In the genomic region with DNA sequence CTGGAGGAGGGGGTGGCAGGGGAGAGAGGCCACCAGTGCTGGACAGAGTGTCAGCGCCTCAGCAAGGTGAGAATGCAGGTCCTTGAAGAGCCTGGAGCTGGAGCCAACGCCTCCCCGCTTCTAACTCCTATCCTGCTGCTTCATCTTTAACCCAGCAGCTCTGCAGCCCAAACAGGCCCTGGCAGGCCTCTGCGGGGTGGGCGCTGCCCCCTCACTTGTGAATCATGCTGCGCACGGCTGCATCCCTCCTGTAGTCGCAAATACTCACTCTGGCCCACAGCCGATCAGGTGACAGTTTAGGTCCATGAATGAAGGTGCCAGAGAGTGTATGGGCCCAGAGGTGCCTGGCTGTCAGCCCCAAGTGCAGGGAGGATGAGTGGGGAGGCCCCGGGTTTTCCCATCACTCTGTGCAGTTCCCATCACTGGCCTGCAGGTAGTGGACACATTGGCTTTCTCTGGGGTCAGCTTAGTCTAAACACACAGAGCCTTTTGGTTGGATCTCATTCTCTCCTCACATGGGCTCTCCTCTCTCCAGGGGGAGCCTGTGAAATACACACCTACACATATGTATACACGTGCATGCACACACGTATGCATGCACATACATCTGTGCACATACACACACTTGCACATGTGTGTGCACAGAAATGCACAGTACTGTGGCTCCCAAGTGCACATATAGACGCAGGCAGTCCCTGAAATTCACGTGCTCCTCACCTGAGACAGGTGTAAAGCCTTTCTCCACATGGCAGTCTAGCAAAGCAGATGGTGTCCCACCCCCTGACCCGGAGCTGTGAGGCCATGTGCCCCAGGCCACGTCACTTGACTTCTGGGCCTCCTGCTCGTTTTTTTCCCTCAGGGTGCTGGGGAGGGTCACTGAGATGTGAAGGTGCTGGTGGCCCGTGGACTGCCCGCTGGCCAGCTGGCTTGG, we compare ENCODE assay signal across 1 cellular context.
TF ChIP-seq lines count a peak whose summit lies in the region.

No MANE protein-coding gene starts in this region.

TF ChIP-seq in SK-N-SH treated with all-trans-retinoic acid at 6 μM for 48 hours, 23 proteins besides CTCF, POLR2A, EP300 and RAD21 (continued from another document):
- TF ChIP-seq TSHZ2 (CRISPR knock-in tag; IDR thresholded peaks at IDR 0.05) (no peak), CSRNP3 (CRISPR knock-in tag; IDR thresholded peaks at IDR 0.05) (no peak), SNAI2 (CRISPR knock-in tag; IDR thresholded peaks at IDR 0.05) (no peak), OSR1 (CRISPR knock-in tag; IDR thresholded peaks at IDR 0.05) (no peak), TCF4 (CRISPR knock-in tag; IDR thresholded peaks at IDR 0.05; ENCODE audit: borderline replicate concordance) (no peak), PATZ1 (CRISPR knock-in tag; IDR thresholded peaks at IDR 0.05; ENCODE audit: borderline replicate concordance) (no peak), ZFP30 (CRISPR knock-in tag; IDR thresholded peaks at IDR 0.05) (no peak), GLIS3 (CRISPR knock-in tag; IDR thresholded peaks at IDR 0.05) (no peak), ISL1 (CRISPR knock-in tag; IDR thresholded peaks at IDR 0.05) (no peak), CSDC2 (CRISPR knock-in tag; IDR thresholded peaks at IDR 0.05) (no peak), ZC3H10 (CRISPR knock-in tag; IDR thresholded peaks at IDR 0.05) (no peak), ZNF565 (CRISPR knock-in tag; conservative IDR thresholded peaks at IDR 0.05; ENCODE audit: low read depth) (no peak), RARB (CRISPR knock-in tag; IDR thresholded peaks at IDR 0.05) (no peak), BACH2 (CRISPR knock-in tag; IDR thresholded peaks at IDR 0.05; ENCODE audit: borderline replicate concordance) (no peak)
- TF ChIP-seq, protein P1, sequence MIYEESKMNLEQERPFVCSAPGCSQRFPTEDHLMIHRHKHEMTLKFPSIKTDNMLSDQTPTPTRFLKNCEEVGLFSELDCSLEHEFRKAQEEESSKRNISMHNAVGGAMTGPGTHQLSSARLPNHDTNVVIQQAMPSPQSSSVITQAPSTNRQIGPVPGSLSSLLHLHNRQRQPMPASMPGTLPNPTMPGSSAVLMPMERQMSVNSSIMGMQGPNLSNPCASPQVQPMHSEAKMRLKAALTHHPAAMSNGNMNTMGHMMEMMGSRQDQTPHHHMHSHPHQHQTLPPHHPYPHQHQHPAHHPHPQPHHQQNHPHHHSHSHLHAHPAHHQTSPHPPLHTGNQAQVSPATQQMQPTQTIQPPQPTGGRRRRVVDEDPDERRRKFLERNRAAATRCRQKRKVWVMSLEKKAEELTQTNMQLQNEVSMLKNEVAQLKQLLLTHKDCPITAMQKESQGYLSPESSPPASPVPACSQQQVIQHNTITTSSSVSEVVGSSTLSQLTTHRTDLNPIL (CRISPR knock-in tag; IDR thresholded peaks at IDR 0.05; ENCODE audit: low read depth): no peak
